ENCODE assay signal across 40 cellular contexts in genomic region chr5:15614679-15615078, GRCh38.
"Had no signal": no experiment of that assay in that cellular context is flagged by ENCODE, and none has a peak within 500 bp of the region (broad histone marks: within the 10 kb centered on the region; RNA-seq: fewer than 3 reads in every experiment).

No MANE protein-coding gene starts in this region.

- ATAC-seq: activated naive CD4-positive, alpha-beta T cell treated with anti-CD3 and anti-CD28 coated beads, Interleukin-2, amount 50 U/mL, for 72 hours; activated naive CD8-positive, alpha-beta T cell treated with anti-CD3 and anti-CD28 coated beads, Interleukin-2, amount 50 U/mL, for 24 hours; activated T-cell treated with anti-CD3 and anti-CD28 coated beads, Interleukin-2, amount 50 U/mL, for 4 hours; activated T-cell treated with anti-CD3 and anti-CD28 coated beads, Interleukin-2, amount 50 U/mL, for 72 hours; activated T-helper 17 cell treated with anti-CD3 and anti-CD28 coated beads, Interleukin-2, amount 50 U/mL, for 72 hours; body of pancreas had no signal

- H3K4me1 ChIP-seq: body of pancreas, breast epithelium had no signal

- H3K36me3 Mint-ChIP-seq: activated naive CD4-positive, alpha-beta T cell treated with anti-CD3 and anti-CD28 coated beads, Interleukin-2, amount 10 ng/mL, durations not matched to agents 7 days and 5 days; activated naive CD4-positive, alpha-beta T cell treated with anti-CD3 and anti-CD28 coated beads, Interleukin-2, amount 50 U/mL, for 24 hours; activated naive CD4-positive, alpha-beta T cell treated with anti-CD3 and anti-CD28 coated beads, Interleukin-2, amount 50 U/mL, for 72 hours; activated naive CD8-positive, alpha-beta T cell; activated naive CD8-positive, alpha-beta T cell treated with anti-CD3 and anti-CD28 coated beads for 36 hours; activated naive CD8-positive, alpha-beta T cell treated with anti-CD3 and anti-CD28 coated beads, Interleukin-2, amount 10 ng/mL, durations not matched to agents 7 days and 5 days; brain had no signal

- H3K4me3 Mint-ChIP-seq: activated naive CD4-positive, alpha-beta T cell treated with anti-CD3 and anti-CD28 coated beads for 36 hours; activated naive CD4-positive, alpha-beta T cell treated with anti-CD3 and anti-CD28 coated beads, Interleukin-2, amount 10 ng/mL, durations not matched to agents 7 days and 5 days; activated naive CD4-positive, alpha-beta T cell treated with anti-CD3 and anti-CD28 coated beads, Interleukin-2, amount 50 U/mL, for 24 hours; activated naive CD8-positive, alpha-beta T cell; activated naive CD8-positive, alpha-beta T cell treated with anti-CD3 and anti-CD28 coated beads for 36 hours; activated naive CD8-positive, alpha-beta T cell treated with anti-CD3 and anti-CD28 coated beads, Interleukin-2, amount 10 ng/mL, durations not matched to agents 7 days and 5 days; activated naive CD8-positive, alpha-beta T cell treated with anti-CD3 and anti-CD28 coated beads, Interleukin-2, amount 50 U/mL, for 24 hours; activated T-cell treated with anti-CD3 and anti-CD28 coated beads, Interleukin-2, amount 50 U/mL, for 24 hours; activated T-cell treated with anti-CD3 and anti-CD28 coated beads, Interleukin-2, amount 50 U/mL, for 4 hours; activated T-cell treated with anti-CD3 and anti-CD28 coated beads, Interleukin-2, amount 50 U/mL, for 72 hours; activated T-helper 1 cell treated with anti-CD3 and anti-CD28 coated beads, Interleukin-12 subunit alpha, Interleukin-12 subunit beta, Interleukin-2, Interleukin-4 antibody, amounts not matched to agents 30 ng/mL and 10 ng/mL and 1 ng/mL, durations not matched to agents 14 hours and 24 hours and 36 hours; activated T-helper 17 cell treated with anti-CD3 and anti-CD28 coated beads, Interleukin-2, amount 50 U/mL, for 72 hours; brain; central memory CD8-positive, alpha-beta T cell had no signal

- H3K36me3 ChIP-seq: adrenal gland, ascending aorta, brain microvascular endothelial cell, breast epithelium, cardiac muscle cell had no signal

- H3K27me3 ChIP-seq: adrenal gland, ascending aorta, body of pancreas, brain microvascular endothelial cell, breast epithelium, cardiac muscle cell had no signal

- FAIRE-seq: astrocyte, bronchial epithelial cell had no signal

- H3K27ac Mint-ChIP-seq: activated naive CD4-positive, alpha-beta T cell treated with anti-CD3 and anti-CD28 coated beads for 36 hours; activated naive CD4-positive, alpha-beta T cell treated with anti-CD3 and anti-CD28 coated beads, Interleukin-2, amount 10 ng/mL, durations not matched to agents 7 days and 5 days; activated naive CD4-positive, alpha-beta T cell treated with anti-CD3 and anti-CD28 coated beads, Interleukin-2, amount 50 U/mL, for 24 hours; activated naive CD4-positive, alpha-beta T cell treated with anti-CD3 and anti-CD28 coated beads, Interleukin-2, amount 50 U/mL, for 72 hours; activated naive CD8-positive, alpha-beta T cell; activated naive CD8-positive, alpha-beta T cell treated with anti-CD3 and anti-CD28 coated beads for 36 hours; activated naive CD8-positive, alpha-beta T cell treated with anti-CD3 and anti-CD28 coated beads, Interleukin-2, amount 10 ng/mL, durations not matched to agents 7 days and 5 days; activated naive CD8-positive, alpha-beta T cell treated with anti-CD3 and anti-CD28 coated beads, Interleukin-2, amount 50 U/mL, for 24 hours; activated T-cell treated with anti-CD3 and anti-CD28 coated beads, Interleukin-2, amount 50 U/mL, for 24 hours; activated T-cell treated with anti-CD3 and anti-CD28 coated beads, Interleukin-2, amount 50 U/mL, for 72 hours; activated T-helper 1 cell treated with anti-CD3 and anti-CD28 coated beads, Interleukin-12 subunit alpha, Interleukin-12 subunit beta, Interleukin-2, Interleukin-4 antibody, amounts not matched to agents 30 ng/mL and 10 ng/mL and 1 ng/mL, durations not matched to agents 14 hours and 24 hours and 36 hours; activated T-helper 17 cell treated with anti-CD3 and anti-CD28 coated beads, Interleukin-2, amount 50 U/mL, for 72 hours; activated T-helper 2 cell treated with anti-CD3 and anti-CD28 coated beads, Interferon-gamma antibody, Interleukin-2, Interleukin-4, amounts not matched to agents 10 μg/mL and 5 μg/mL and 100 μg/mL, durations not matched to agents 14 hours and 24 hours and 36 hours; brain had no signal

- H3K9me3 Mint-ChIP-seq: activated naive CD8-positive, alpha-beta T cell treated with anti-CD3 and anti-CD28 coated beads, Interleukin-2, amount 10 ng/mL, durations not matched to agents 7 days and 5 days; brain had no signal

- H3K9me3 ChIP-seq: adrenal gland, ascending aorta, body of pancreas, breast epithelium had no signal

- H3K27me3 Mint-ChIP-seq: activated naive CD4-positive, alpha-beta T cell treated with anti-CD3 and anti-CD28 coated beads, Interleukin-2, amount 10 ng/mL, durations not matched to agents 7 days and 5 days; activated naive CD4-positive, alpha-beta T cell treated with anti-CD3 and anti-CD28 coated beads, Interleukin-2, amount 50 U/mL, for 24 hours; activated naive CD8-positive, alpha-beta T cell; activated naive CD8-positive, alpha-beta T cell treated with anti-CD3 and anti-CD28 coated beads for 36 hours; activated naive CD8-positive, alpha-beta T cell treated with anti-CD3 and anti-CD28 coated beads, Interleukin-2, amount 10 ng/mL, durations not matched to agents 7 days and 5 days; activated naive CD8-positive, alpha-beta T cell treated with anti-CD3 and anti-CD28 coated beads, Interleukin-2, amount 50 U/mL, for 24 hours; activated T-cell treated with anti-CD3 and anti-CD28 coated beads, Interleukin-2, amount 50 U/mL, for 24 hours; activated T-helper 17 cell treated with anti-CD3 and anti-CD28 coated beads, Interleukin-2, amount 50 U/mL, for 72 hours; brain; central memory CD8-positive, alpha-beta T cell had no signal

- H3K4me1 Mint-ChIP-seq: activated naive CD4-positive, alpha-beta T cell treated with anti-CD3 and anti-CD28 coated beads, Interleukin-2, amount 10 ng/mL, durations not matched to agents 7 days and 5 days; activated naive CD4-positive, alpha-beta T cell treated with anti-CD3 and anti-CD28 coated beads, Interleukin-2, amount 50 U/mL, for 24 hours; activated naive CD8-positive, alpha-beta T cell treated with anti-CD3 and anti-CD28 coated beads for 36 hours; activated naive CD8-positive, alpha-beta T cell treated with anti-CD3 and anti-CD28 coated beads, Interleukin-2, amount 10 ng/mL, durations not matched to agents 7 days and 5 days; activated naive CD8-positive, alpha-beta T cell treated with anti-CD3 and anti-CD28 coated beads, Interleukin-2, amount 50 U/mL, for 24 hours; activated T-helper 17 cell treated with anti-CD3 and anti-CD28 coated beads, Interleukin-2, amount 50 U/mL, for 72 hours; central memory CD8-positive, alpha-beta T cell had no signal

- H3K4me3 ChIP-seq: adrenal gland, ascending aorta, body of pancreas, breast epithelium, cardiac muscle cell had no signal

- DNase-seq: activated effector memory CD4-positive, alpha-beta T cell treated with anti-CD3 and anti-CD28 coated beads, Interleukin-2, amount 50 U/mL, for 16 hours; activated effector memory CD4-positive, alpha-beta T cell treated with Interleukin-2 at 50 U/mL for 16 hours; activated gamma-delta T cell; activated gamma-delta T cell treated with Interleukin-2 at 50 U/mL for 16 hours; activated naive CD4-positive, alpha-beta T cell; activated naive CD4-positive, alpha-beta T cell treated with anti-CD3 and anti-CD28 coated beads for 36 hours; activated naive CD4-positive, alpha-beta T cell treated with anti-CD3 and anti-CD28 coated beads, Interleukin-2, amount 10 ng/mL, durations not matched to agents 7 days and 5 days; activated naive CD4-positive, alpha-beta T cell treated with anti-CD3 and anti-CD28 coated beads, Interleukin-2, amount 50 U/mL, for 16 hours; activated naive CD4-positive, alpha-beta T cell treated with Interleukin-2 at 50 U/mL for 16 hours; activated naive CD8-positive, alpha-beta T cell treated with anti-CD3 and anti-CD28 coated beads for 36 hours; activated naive CD8-positive, alpha-beta T cell treated with anti-CD3 and anti-CD28 coated beads, Interleukin-2, amount 10 ng/mL, durations not matched to agents 7 days and 5 days; activated naive CD8-positive, alpha-beta T cell treated with anti-CD3 and anti-CD28 coated beads, Interleukin-2, amount 50 U/mL, for 24 hours; activated T-cell treated with anti-CD3 and anti-CD28 coated beads, Interleukin-2, amount 50 U/mL, for 1 hour; activated T-cell treated with anti-CD3 and anti-CD28 coated beads, Interleukin-2, amount 50 U/mL, for 24 hours; activated T-cell treated with anti-CD3 and anti-CD28 coated beads, Interleukin-2, amount 50 U/mL, for 4 hours; activated T-cell treated with anti-CD3 and anti-CD28 coated beads, Interleukin-2, amount 50 U/mL, for 48 hours; activated T-cell treated with anti-CD3 and anti-CD28 coated beads, Interleukin-2, amount 50 U/mL, for 72 hours; adrenal gland; amniotic stem cell; amygdala; anterior cingulate cortex; aorta; body of pancreas; brain microvascular endothelial cell; caudate nucleus; central memory CD4-positive, alpha-beta T cell; cerebellar nuclear complex had no signal

- H3K27ac ChIP-seq: adrenal gland, ascending aorta, body of pancreas, brain microvascular endothelial cell, breast epithelium, cardiac muscle cell had no signal
